Comparison of ENCODE assay signal across 18 cellular contexts in the genomic region with DNA sequence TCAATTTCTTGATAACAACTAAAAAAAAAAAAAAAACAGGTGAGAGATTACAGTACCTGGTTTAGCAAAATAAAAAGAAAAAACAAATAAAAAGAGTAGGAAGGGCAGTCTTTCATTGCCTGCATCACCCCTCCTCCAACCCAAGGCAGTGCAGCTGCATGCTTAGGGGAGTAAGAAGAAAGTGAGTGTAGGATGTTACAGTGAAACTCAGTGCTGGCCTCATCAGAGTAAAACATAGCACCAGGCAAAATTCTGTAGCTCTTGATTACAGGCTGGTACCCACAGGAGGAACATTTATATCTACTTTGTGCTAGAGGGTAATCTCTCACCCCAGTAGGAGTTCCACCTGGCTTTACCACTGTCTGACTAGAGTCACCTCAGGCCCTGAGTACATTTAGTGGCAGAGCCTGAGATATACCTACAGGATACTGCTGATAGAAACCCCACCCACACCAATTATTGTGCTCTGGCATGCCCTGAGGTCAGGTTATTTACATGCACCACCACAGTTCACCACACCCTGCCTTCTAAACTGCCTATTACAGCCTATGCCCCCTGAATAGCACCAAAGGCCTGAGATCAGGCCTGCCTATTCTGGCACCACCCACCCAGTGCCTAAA.
DNase-seq lines count a peak whose midpoint lies in the region; ATAC-seq and TF ChIP-seq lines count a peak whose summit lies in the region.
"Had no signal": no experiment of that assay in that cellular context is flagged by ENCODE, and none has a peak within 500 bp of the region (broad histone marks: within the 10 kb centered on the region; RNA-seq: fewer than 3 reads in every experiment).

No MANE protein-coding gene starts in this region.

- no peaks in the 10 kb centered on the region for H3K4me1 ChIP-seq in osteoblast (ENCODE audit: insufficient read depth, low read length)
- H3K4me1 ChIP-seq in esophagus muscularis mucosa, result no peaks in the 10 kb centered on the region
- H3K4me1 ChIP-seq: BLaER1, Caco-2 had no signal

- no peaks in the 10 kb centered on the region for H3K27me3 Mint-ChIP-seq in activated naive CD8-positive, alpha-beta T cell treated with anti-CD3 and anti-CD28 coated beads, Interleukin-2, amount 50 U/mL, for 24 hours
- H3K27me3 Mint-ChIP-seq: B cell; CD4-positive, CD25-positive, alpha-beta regulatory T cell had no signal

- DNase-seq in SW480 (ENCODE audit: low spot score), result peak; percentile 4
- DNase-seq in osteoblast (ENCODE audit: insufficient read length, low spot score, missing footprints), result peak; percentile 17
- DNase-seq in esophagus muscularis mucosa (ENCODE audit: extremely low spot score), result no peak
- no peak for DNase-seq in activated naive CD8-positive, alpha-beta T cell treated with anti-CD3 and anti-CD28 coated beads, Interleukin-2, amount 50 U/mL, for 24 hours
- DNase-seq in NK-92 (lab: John Stamatoyannopoulos, UW; ENCODE audit: unreplicated experiment), result no peak
- DNase-seq: Caco-2; CD4-positive, CD25-positive, alpha-beta regulatory T cell; CD8-positive, alpha-beta T cell; DMS153; DND-41; H9 had no signal

- H3K9me3 Mint-ChIP-seq in activated naive CD8-positive, alpha-beta T cell treated with anti-CD3 and anti-CD28 coated beads, Interleukin-2, amount 50 U/mL, for 24 hours, result peaks cover 9% of the 10 kb centered on the region

- H3K27ac ChIP-seq in osteoblast (ENCODE audit: low read depth, low read length), result no peak overlapping the region
- no peak overlapping the region for H3K27ac ChIP-seq in esophagus muscularis mucosa (replicated peaks in 1 of 4)
- H3K27ac ChIP-seq: 22Rv1, BLaER1, C4-2B had no signal

- no peaks in the 10 kb centered on the region for H3K79me2 ChIP-seq in osteoblast (ENCODE audit: insufficient read depth, low read length)

- no peak overlapping the region for H3K4me2 ChIP-seq in osteoblast (ENCODE audit: insufficient read depth, low read length)
- H3K4me2 ChIP-seq: BLaER1, GM23338 had no signal

- H3K36me3 Mint-ChIP-seq in activated naive CD8-positive, alpha-beta T cell treated with anti-CD3 and anti-CD28 coated beads, Interleukin-2, amount 50 U/mL, for 24 hours (ENCODE audit: low read depth), result no peaks in the 10 kb centered on the region
- H3K36me3 Mint-ChIP-seq: CD4-positive, CD25-positive, alpha-beta regulatory T cell; CD8-positive, alpha-beta T cell had no signal

- H3K36me3 ChIP-seq in osteoblast (ENCODE audit: insufficient read depth, low read length) (no peaks in the 10 kb centered on the region), esophagus muscularis mucosa (no peaks in the 10 kb centered on the region)
- H3K36me3 ChIP-seq: BLaER1 had no signal

- peak; percentile 48 for ATAC-seq in GM19351 (IDR thresholded peaks at IDR 0.05; ENCODE audit: unreplicated experiment)
- no peak for ATAC-seq in activated naive CD8-positive, alpha-beta T cell treated with anti-CD3 and anti-CD28 coated beads, Interleukin-2, amount 50 U/mL, for 24 hours
- ATAC-seq: CD8-positive, alpha-beta T cell; GM23338; HCT116 had no signal

- H3K4me3 ChIP-seq in osteoblast (ENCODE audit: insufficient read depth, low read length), result no peak overlapping the region
- H3K4me3 ChIP-seq in esophagus muscularis mucosa, result no peak overlapping the region
- H3K4me3 ChIP-seq: BLaER1, GM23338 had no signal

- intact Hi-C loops in esophagus muscularis mucosa (cut with DNase I), result no loop called here

- TF ChIP-seq CTCF in osteoblast (IDR thresholded peaks at IDR 0.05; ENCODE audit: extremely low read depth, low read depth, low read length) (no peak), esophagus muscularis mucosa (IDR thresholded peaks at IDR 0.05) (no peak)

- no peak for TF ChIP-seq EP300 in esophagus muscularis mucosa (IDR thresholded peaks at IDR 0.05)

- H3K9me3 ChIP-seq in osteoblast (ENCODE audit: low read depth, low read length), result no peaks in the 10 kb centered on the region
- peaks cover 0 to 15% (median 11%) of the 10 kb centered on the region in 4 donors for H3K9me3 ChIP-seq in esophagus muscularis mucosa
- H3K9me3 ChIP-seq: Caco-2 had no signal

- no peaks in the 10 kb centered on the region for H3K27me3 ChIP-seq in osteoblast (ENCODE audit: insufficient read depth, low read length)
- H3K27me3 ChIP-seq in esophagus muscularis mucosa, result no peaks in the 10 kb centered on the region
- H3K27me3 ChIP-seq: BLaER1 had no signal

- TF ChIP-seq POLR2A in esophagus muscularis mucosa (IDR thresholded peaks at IDR 0.05; ENCODE audit: low read depth), result no peak

- no peak overlapping the region for H2AFZ ChIP-seq in osteoblast (ENCODE audit: low read length)
- H2AFZ ChIP-seq: GM23338 had no signal

- H4K20me1 ChIP-seq in osteoblast (ENCODE audit: insufficient read depth, low read length), result no peaks in the 10 kb centered on the region
- H4K20me1 ChIP-seq: BLaER1 had no signal

- no peaks in the 10 kb centered on the region for H3K4me1 Mint-ChIP-seq in activated naive CD8-positive, alpha-beta T cell treated with anti-CD3 and anti-CD28 coated beads, Interleukin-2, amount 50 U/mL, for 24 hours
- H3K4me1 Mint-ChIP-seq: B cell; CD4-positive, CD25-positive, alpha-beta regulatory T cell; GM23338; H9 had no signal

- H3K4me3 Mint-ChIP-seq in activated naive CD8-positive, alpha-beta T cell treated with anti-CD3 and anti-CD28 coated beads, Interleukin-2, amount 50 U/mL, for 24 hours, result no peak overlapping the region
- H3K4me3 Mint-ChIP-seq: B cell; CD4-positive, CD25-positive, alpha-beta regulatory T cell; CD8-positive, alpha-beta T cell; GM23338; H9 had no signal

- no peak overlapping the region for H3K27ac Mint-ChIP-seq in activated naive CD8-positive, alpha-beta T cell treated with anti-CD3 and anti-CD28 coated beads, Interleukin-2, amount 50 U/mL, for 24 hours
- H3K27ac Mint-ChIP-seq: B cell; CD4-positive, CD25-positive, alpha-beta regulatory T cell; CD8-positive, alpha-beta T cell; GM23338; H9 had no signal

Comparison
In these comparisons a context has a peak if more than half of its experiments do, and no peak if none do; other contexts are left out.
1. DNase-seq: peak in SW480 (single experiment) and osteoblast (single experiment); none in esophagus muscularis mucosa (single experiment), activated naive CD8-positive, alpha-beta T cell treated with anti-CD3 and anti-CD28 coated beads, Interleukin-2, amount 50 U/mL, for 24 hours (single experiment) and NK-92 (single experiment).